ENCODE assay signal across 25 cellular contexts in the genomic region with DNA sequence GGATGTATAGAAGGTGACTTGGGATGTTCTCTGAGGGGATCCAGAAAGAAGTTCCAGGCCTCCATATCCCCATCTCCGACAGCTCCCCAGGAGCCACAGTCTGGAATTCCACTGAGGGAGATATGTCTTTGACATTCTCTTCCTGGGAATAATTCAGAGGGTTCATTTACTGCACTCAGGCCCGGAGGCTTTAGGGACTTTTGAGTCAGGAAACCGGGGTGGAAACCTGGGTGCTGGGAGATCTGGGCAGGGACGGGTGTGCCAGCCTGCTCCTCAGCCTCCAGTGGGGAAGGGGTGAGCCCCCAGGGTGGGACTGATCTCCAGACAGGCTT.
DNase-seq lines count a peak whose midpoint lies in the region; ATAC-seq and TF ChIP-seq lines count a peak whose summit lies in the region.
"Had no signal": no experiment of that assay in that cellular context is flagged by ENCODE, and none has a peak within 500 bp of the region (broad histone marks: within the 10 kb centered on the region; RNA-seq: fewer than 3 reads in every experiment).

No MANE protein-coding gene starts in this region.

- no peak overlapping the region for H3K4me3 ChIP-seq in HUES6 (ENCODE audit: low read depth, low read length)
- H3K4me3 ChIP-seq in ascending aorta: no peak overlapping the region
- no peak overlapping the region for H3K4me3 ChIP-seq in mesodermal cell (ENCODE audit: extremely low read depth, insufficient read depth, low read length, poor library complexity, severe bottlenecking)
- H3K4me3 ChIP-seq in suprapubic skin: no peak overlapping the region
- H3K4me3 ChIP-seq: adrenal gland, breast epithelium, ovary, right lobe of liver had no signal

- H3K9me3 ChIP-seq in HUES6 (ENCODE audit: control insufficient read depth, insufficient read depth, low read depth, low read length): no peaks in the 10 kb centered on the region
- H3K9me3 ChIP-seq in ascending aorta: no peaks in the 10 kb centered on the region
- no peaks in the 10 kb centered on the region for H3K9me3 ChIP-seq in mesodermal cell (ENCODE audit: control insufficient read depth, low read length)
- no peaks in the 10 kb centered on the region for H3K9me3 ChIP-seq in suprapubic skin
- H3K9me3 ChIP-seq: adrenal gland, breast epithelium, ovary, right lobe of liver had no signal

- no peaks in the 10 kb centered on the region for H3K36me3 ChIP-seq in HUES6 (ENCODE audit: control insufficient read depth, insufficient read depth, low read length)
- no peaks in the 10 kb centered on the region for H3K36me3 ChIP-seq in ascending aorta
- H3K36me3 ChIP-seq in mesodermal cell (ENCODE audit: control insufficient read depth, insufficient read depth, low read length): peaks cover 14% of the 10 kb centered on the region
- no peaks in the 10 kb centered on the region for H3K36me3 ChIP-seq in suprapubic skin
- H3K36me3 ChIP-seq: adrenal gland, breast epithelium, ovary, right lobe of liver had no signal

- intact Hi-C loops in ascending aorta (cut with DNase I): loop anchor here (2.0 to 10.0 kb wide), 4 partner anchors 61 to 465 kb away; a partner anchor contains a TSS

- 87% methylated on average over 2 to 4 of the region's 4 CpGs for WGBS in mesodermal cell (ENCODE audit: insufficient coverage in 2 of 2), 2 experiments
- 86% methylated on average over 4 of the region's 4 CpGs for WGBS in suprapubic skin

- ATAC-seq in GM21786 (IDR thresholded peaks at IDR 0.05; ENCODE audit: unreplicated experiment): no peak
- ATAC-seq: activated CD8-positive, alpha-beta T cell treated with anti-CD3 and anti-CD28 coated beads for 36 hours; naive thymus-derived CD4-positive, alpha-beta T cell had no signal

- peaks cover 11% of the 10 kb centered on the region; the same call in 1 of the 2 replicates for H3K27me3 ChIP-seq in HUES6 (ENCODE audit: control insufficient read depth, insufficient read depth, low read length)
- no peaks in the 10 kb centered on the region for H3K27me3 ChIP-seq in ascending aorta
- peaks cover 5% of the 10 kb centered on the region for H3K27me3 ChIP-seq in suprapubic skin
- H3K27me3 ChIP-seq: adrenal gland, breast epithelium, ovary, right lobe of liver had no signal

- H3K9ac ChIP-seq in HUES6 (ENCODE audit: low read length): peak overlapping the region; percentile 32

- H3K27ac ChIP-seq in HUES6 (ENCODE audit: low read depth, low read length): peak overlapping the region; percentile 41; the same call in 1 of the 2 replicates
- H3K27ac ChIP-seq in ascending aorta: peak overlapping the region; percentile 91 to 94
- peak overlapping the region; percentile 95 for H3K27ac ChIP-seq in mesodermal cell (ENCODE audit: low read depth, low read length, severe bottlenecking)
- peak overlapping the region; percentile 39 for H3K27ac ChIP-seq in suprapubic skin
- H3K27ac ChIP-seq: adrenal gland, breast epithelium had no signal

- no peak for TF ChIP-seq POLR2A in suprapubic skin (IDR thresholded peaks at IDR 0.05)

- no peak for TF ChIP-seq EP300 in suprapubic skin (IDR thresholded peaks at IDR 0.05)

- DNase-seq in ascending aorta (ENCODE audit: low spot score in 2 of 2) (no peak), suprapubic skin (ENCODE audit: low spot score in 2 of 2) (no peak), NAMALWA (ENCODE audit: low spot score) (no peak), NCI-H1694 treated with DMSO at 0.1 percent for 48 hours (lab: John Stamatoyannopoulos, UW) (no peak), NCI-H526 (lab: John Stamatoyannopoulos, UW) (no peak)
- DNase-seq: activated CD8-positive, alpha-beta T cell treated with anti-CD3 and anti-CD28 coated beads for 36 hours; activated T-cell treated with anti-CD3 and anti-CD28 coated beads, Interleukin-2, amount 50 U/mL, for 1 hour; CD4-positive, alpha-beta memory T cell; dermis blood vessel endothelial cell; GDM1; mammary epithelial cell; MM.1S; naive thymus-derived CD4-positive, alpha-beta T cell; NCI-H1436 treated with DMSO at 0.1 percent for 48 hours; NCI-H2171 treated with DMSO at 0.1 percent for 48 hours; NCI-H526 treated with DMSO at 0.1 percent for 48 hours; RPMI8226; stimulated activated CD4-positive, alpha-beta T cell treated with anti-CD3 and anti-CD28 coated beads, Interleukin-15, amount 100 ng/mL, for 24 hours had no signal

- H3K4me1 ChIP-seq in HUES6 (ENCODE audit: control insufficient read depth, insufficient read depth, low read length) (peaks cover 27% of the 10 kb centered on the region), ascending aorta (peaks cover 19 to 32% of the 10 kb centered on the region in 2 donors), mesodermal cell (ENCODE audit: control insufficient read depth, insufficient read depth, low read length, poor library complexity, severe bottlenecking) (peaks cover 52% of the 10 kb centered on the region), suprapubic skin (peaks cover 14% of the 10 kb centered on the region)
- H3K4me1 ChIP-seq: breast epithelium had no signal

- TF ChIP-seq CTCF in ascending aorta (IDR thresholded peaks at IDR 0.05) (no peak), suprapubic skin (IDR thresholded peaks at IDR 0.05) (no peak)

Comparison
In these comparisons a context has a peak if more than half of its experiments do, and no peak if none do; other contexts are left out.
1. H3K27ac ChIP-seq: peak in every context shown above with its lines; median percentile 95 in mesodermal cell; 92 in ascending aorta; 41 in HUES6; 39 in suprapubic skin.